ENCODE assay signal across 17 cellular contexts in the genomic region with DNA sequence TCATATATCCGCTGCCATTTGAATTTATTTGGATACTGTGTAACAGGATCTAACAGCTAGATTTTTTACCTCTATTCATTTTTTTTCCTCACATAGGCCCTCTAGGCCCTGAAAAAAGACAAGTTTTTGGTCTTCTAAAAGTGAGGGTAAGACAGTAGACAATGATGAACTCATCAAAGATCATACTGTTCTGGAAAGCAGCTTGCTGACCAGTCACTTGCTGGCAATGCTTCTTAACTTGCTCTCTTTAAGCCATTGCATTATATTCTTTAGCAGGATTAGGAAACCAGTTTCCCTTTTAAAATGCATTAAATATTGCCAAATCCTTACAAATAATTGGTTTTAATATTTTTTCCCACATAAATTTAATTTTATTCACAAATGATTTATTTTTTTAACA.
"Had no signal": no experiment of that assay in that cellular context is flagged by ENCODE, and none has a peak within 500 bp of the region (broad histone marks: within the 10 kb centered on the region; RNA-seq: fewer than 3 reads in every experiment).

No MANE protein-coding gene starts in this region.

- H3K27me3 ChIP-seq: neutrophil, right atrium auricular region, suprapubic skin, thyroid gland had no signal

- H3K27ac ChIP-seq: foreskin keratinocyte, heart right ventricle, neutrophil, right atrium auricular region, suprapubic skin, thyroid gland had no signal

- DNase-seq: effector memory CD4-positive, alpha-beta T cell; foreskin keratinocyte; heart right ventricle; hypothalamus; kidney glomerular epithelial cell; mammary epithelial cell; mucosa of descending colon; naive thymus-derived CD8-positive, alpha-beta T cell; posterior cingulate gyrus; small intestine; stimulated activated CD4-positive, alpha-beta T cell treated with anti-CD3 and anti-CD28 coated beads, Interleukin-12 subunit alpha, Interleukin-12 subunit beta, amount 100 ng/mL, for 4 hours; stimulated activated naive CD4-positive, alpha-beta T cell treated with Interleukin-2 at 50 U/mL for 16 hours; thyroid gland had no signal

- H3K9me3 ChIP-seq: heart right ventricle, mucosa of descending colon, neutrophil, right atrium auricular region, suprapubic skin, thyroid gland had no signal

- ATAC-seq: esophagus mucosa; foreskin keratinocyte; heart right ventricle; mucosa of descending colon; naive thymus-derived CD8-positive, alpha-beta T cell had no signal

- H3K4me1 ChIP-seq: heart right ventricle, right atrium auricular region, suprapubic skin, thyroid gland had no signal

- H3K36me3 ChIP-seq: heart right ventricle, neutrophil, right atrium auricular region, suprapubic skin, thyroid gland had no signal

- H3K4me3 ChIP-seq: heart right ventricle, mucosa of descending colon, right atrium auricular region, suprapubic skin, thyroid gland had no signal
